In the genomic region with DNA sequence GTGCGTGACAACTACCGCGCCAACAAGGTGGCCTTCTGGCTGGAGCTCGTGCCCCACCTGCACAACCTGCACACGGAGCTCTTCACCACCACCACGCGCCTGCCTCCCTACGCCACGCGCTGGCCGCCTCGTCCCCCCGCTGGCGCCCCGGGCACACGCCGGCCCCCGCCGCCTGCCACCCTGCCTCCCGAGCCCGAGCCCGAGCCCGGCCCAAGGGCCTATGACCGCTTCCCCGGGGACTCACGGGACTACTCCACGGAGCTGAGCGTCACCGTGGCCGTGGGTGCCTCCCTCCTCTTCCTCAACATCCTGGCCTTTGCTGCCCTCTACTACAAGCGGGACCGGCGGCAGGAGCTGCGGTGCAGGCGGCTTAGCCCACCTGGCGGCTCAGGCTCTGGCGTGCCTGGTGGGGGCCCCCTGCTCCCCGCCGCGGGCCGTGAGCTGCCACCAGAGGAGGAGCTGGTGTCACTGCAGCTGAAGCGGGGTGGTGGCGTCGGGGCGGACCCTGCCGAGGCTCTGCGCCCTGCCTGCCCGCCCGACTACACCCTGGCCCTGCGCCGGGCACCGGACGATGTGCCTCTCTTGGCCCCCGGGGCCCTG, we compare ENCODE assay signal across 2 cellular contexts.
TF ChIP-seq lines count a peak whose summit lies in the region.

No MANE protein-coding gene starts in this region.

TF ChIP-seq in GM23338, 12 proteins besides CTCF, POLR2A, EP300 and RAD21:
- no peak for TF ChIP-seq ZNF114 (CRISPR knock-in tag; IDR thresholded peaks at IDR 0.05)
- no peak for TF ChIP-seq REST (IDR thresholded peaks at IDR 0.05; ENCODE audit: unreplicated experiment)
- TF ChIP-seq ZNF331 (CRISPR knock-in tag; IDR thresholded peaks at IDR 0.05; ENCODE audit: low read depth): no peak
- no peak for TF ChIP-seq STAT1 (IDR thresholded peaks at IDR 0.05; ENCODE audit: unreplicated experiment)

TF ChIP-seq in H1, 55 proteins besides CTCF, POLR2A, EP300 and RAD21:
- TF ChIP-seq MAX (IDR thresholded peaks at IDR 0.05): no peak
- TF ChIP-seq TBP (IDR thresholded peaks at IDR 0.05; ENCODE audit: low read depth, low read length): no peak
- TF ChIP-seq FOSL1 (IDR thresholded peaks at IDR 0.05; ENCODE audit: insufficient read depth, low read depth, low read length): no peak
- TF ChIP-seq CEBPB (IDR thresholded peaks at IDR 0.05; ENCODE audit: low read depth, low read length): no peak
- TF ChIP-seq BRCA1 (IDR thresholded peaks at IDR 0.05; ENCODE audit: low read depth, low read length): no peak
- TF ChIP-seq EGR1 (IDR thresholded peaks at IDR 0.05; ENCODE audit: borderline replicate concordance, low read depth, low read length): no peak
- no peak for TF ChIP-seq CBX8 (IDR thresholded peaks at IDR 0.05; ENCODE audit: borderline replicate concordance, low read depth, low read length)
- TF ChIP-seq KDM4A (IDR thresholded peaks at IDR 0.05; ENCODE audit: low read depth, low read length, severe bottlenecking): no peak
- no peak for TF ChIP-seq BCL11A (IDR thresholded peaks at IDR 0.05; ENCODE audit: low read depth in 2 of 2, low read length in 2 of 2)
- no peak for TF ChIP-seq HDAC6 (IDR thresholded peaks at IDR 0.05; ENCODE audit: low read depth, low read length)
- TF ChIP-seq CHD2 (IDR thresholded peaks at IDR 0.05; ENCODE audit: low read length): no peak
- TF ChIP-seq ATF3 (IDR thresholded peaks at IDR 0.05; ENCODE audit: insufficient read depth, low read depth, low read length): no peak
- TF ChIP-seq NRF1 (IDR thresholded peaks at IDR 0.05; ENCODE audit: low read depth, low read length): no peak
- TF ChIP-seq SUZ12 (IDR thresholded peaks at IDR 0.05; ENCODE audit: low read length): no peak
- no peak for TF ChIP-seq SP4 (IDR thresholded peaks at IDR 0.05; ENCODE audit: low read length)
- TF ChIP-seq RBBP5 (IDR thresholded peaks at IDR 0.05; ENCODE audit: borderline replicate concordance, low read depth, low read length): no peak
- no peak for TF ChIP-seq SP1 (IDR thresholded peaks at IDR 0.05; ENCODE audit: low read depth, low read length)
- TF ChIP-seq TCF12 (IDR thresholded peaks at IDR 0.05; ENCODE audit: low read depth, low read length): no peak
- TF ChIP-seq CBX5 (IDR thresholded peaks at IDR 0.05; ENCODE audit: low read depth, low read length): no peak
- no peak for TF ChIP-seq RNF2 (IDR thresholded peaks at IDR 0.05; ENCODE audit: borderline replicate concordance, low read depth, low read length, missing control alignments, poor library complexity, severe bottlenecking)
TF ChIP-seq in H1: peak in this region for 0.
